In genomic region chr15:39887832-39888231, GRCh38 we compare ENCODE assay signal across 8 cellular contexts. TPM values are rescaled to one million over a fixed set of nuclear protein-coding genes. Genes with fewer than 3 reads are reported as not detected.
DNase-seq lines count a peak whose midpoint lies in the region; ATAC-seq lines count a peak whose summit lies in the region.

No MANE protein-coding gene starts in this region.

- no peaks in the 10 kb centered on the region for H3K27me3 ChIP-seq in mucosa of rectum (ENCODE audit: control insufficient read depth in 2 of 2, insufficient read depth in 2 of 2, low read length in 2 of 2)
- H3K27me3 ChIP-seq in HAP-1 (ENCODE audit: low read depth): no peaks in the 10 kb centered on the region

- H3K4me3 ChIP-seq in mucosa of rectum (ENCODE audit: low read length in 2 of 2): no peak overlapping the region
- H3K4me3 ChIP-seq in HAP-1: no peak overlapping the region

- H3K36me3 ChIP-seq in ES-I3 (ENCODE audit: insufficient read depth, low read length) (no peaks in the 10 kb centered on the region), mucosa of rectum (ENCODE audit: control insufficient read depth in 2 of 2, insufficient read depth in 2 of 2, low read length in 2 of 2) (no peaks in the 10 kb centered on the region), HAP-1 (replicated peaks) (no peaks in the 10 kb centered on the region)

- H3K9me3 ChIP-seq in ES-I3 (ENCODE audit: control insufficient read depth, insufficient read depth, low read length): no peaks in the 10 kb centered on the region
- H3K9me3 ChIP-seq in mucosa of rectum (ENCODE audit: control insufficient read depth in 2 of 2, low read length in 2 of 2): no peaks in the 10 kb centered on the region
- no peaks in the 10 kb centered on the region for H3K9me3 ChIP-seq in HAP-1

- H3K9ac ChIP-seq in ES-I3 (ENCODE audit: low read depth, low read length): peak overlapping the region; percentile 24; the same call in 1 of the 2 replicates
- no peak overlapping the region for H3K9ac ChIP-seq in mucosa of rectum (ENCODE audit: low read depth in 1 of 2, low read length in 2 of 2)

- H3K27ac ChIP-seq in mucosa of rectum (ENCODE audit: low read depth in 2 of 2, low read length in 2 of 2): peak overlapping the region; percentile 57 to 76

- H3K4me1 ChIP-seq in ES-I3 (ENCODE audit: insufficient read depth, low read length): peaks cover 51% of the 10 kb centered on the region
- peaks cover 0 to 4% of the 10 kb centered on the region in 2 donors for H3K4me1 ChIP-seq in mucosa of rectum (ENCODE audit: control insufficient read depth in 2 of 2, insufficient read depth in 2 of 2, low read length in 2 of 2)
- peaks cover 9% of the 10 kb centered on the region for H3K4me1 ChIP-seq in HAP-1

- no peak for ATAC-seq in HG02938 (IDR thresholded peaks at IDR 0.05; ENCODE audit: unreplicated experiment)

- in situ Hi-C loops in HAP-1 (cut with MboI; ENCODE audit: low sequenced_read_pairs): no loop called here

- peak; percentile 67 for DNase-seq in M059J (ENCODE audit: low read depth)
- DNase-seq in dermis blood vessel endothelial cell: peak; percentile 73
- no peak for DNase-seq in NCI-H2171 (lab: John Stamatoyannopoulos, UW)
- DNase-seq in SKM-1 treated with dmso at 0.1 percent for 144 hours (lab: John Stamatoyannopoulos, UW; ENCODE audit: unreplicated experiment): no peak
- DNase-seq in HAP-1 (ENCODE audit: low spot score in 2 of 2): no peak

RNA-seq across cellular contexts. Expression of gene GPR176, which starts 32.2 kb away (rescaled TPM):
- total RNA-seq in M059J (2014; rRNA removed; shearing (Covaris generic)): 75.9 and 107 TPM in 2 replicates
- 12.6 and 14.0 TPM in 2 replicates for total RNA-seq in dermis blood vessel endothelial cell

RNA-seq across cellular contexts. Expression of gene EIF2AK4, which starts 46.1 kb away (rescaled TPM):
- total RNA-seq in M059J (2014; rRNA removed; shearing (Covaris generic)): 33.0 and 56.7 TPM in 2 replicates
- total RNA-seq in dermis blood vessel endothelial cell: 49.9 and 56.8 TPM in 2 replicates

Comparison
In these comparisons a context has a peak if more than half of its experiments do, and no peak if none do; other contexts are left out.
1. DNase-seq: peak in M059J (single experiment) and dermis blood vessel endothelial cell (single experiment); none in NCI-H2171 (single experiment), SKM-1 treated with dmso at 0.1 percent for 144 hours (single experiment) and HAP-1 (0 of 2).